ENCODE assay signal across 1 cellular context in the genomic region with DNA sequence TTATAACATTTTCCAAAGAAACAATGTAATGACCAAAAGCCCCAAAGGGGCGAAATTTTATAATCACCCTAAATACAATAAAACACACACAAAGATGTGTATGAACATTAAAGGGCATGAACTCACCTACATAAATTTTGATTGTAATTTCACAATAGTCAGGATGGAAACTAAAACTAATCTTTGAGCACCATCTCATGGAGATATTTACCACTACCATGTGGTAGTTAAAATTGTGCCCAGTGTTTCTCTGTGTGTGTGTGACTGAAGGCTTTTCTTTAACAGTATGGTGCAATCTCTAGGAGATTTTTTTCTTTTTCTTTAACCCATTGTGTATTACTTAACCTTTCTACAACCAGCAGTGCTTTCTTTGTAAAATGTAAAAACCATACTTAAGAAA.
TF ChIP-seq lines count a peak whose summit lies in the region.

No MANE protein-coding gene starts in this region.

TF ChIP-seq in HEK293, 187 proteins besides CTCF, POLR2A, EP300 and RAD21 (continued from another document):
- TF ChIP-seq, protein P1, sequence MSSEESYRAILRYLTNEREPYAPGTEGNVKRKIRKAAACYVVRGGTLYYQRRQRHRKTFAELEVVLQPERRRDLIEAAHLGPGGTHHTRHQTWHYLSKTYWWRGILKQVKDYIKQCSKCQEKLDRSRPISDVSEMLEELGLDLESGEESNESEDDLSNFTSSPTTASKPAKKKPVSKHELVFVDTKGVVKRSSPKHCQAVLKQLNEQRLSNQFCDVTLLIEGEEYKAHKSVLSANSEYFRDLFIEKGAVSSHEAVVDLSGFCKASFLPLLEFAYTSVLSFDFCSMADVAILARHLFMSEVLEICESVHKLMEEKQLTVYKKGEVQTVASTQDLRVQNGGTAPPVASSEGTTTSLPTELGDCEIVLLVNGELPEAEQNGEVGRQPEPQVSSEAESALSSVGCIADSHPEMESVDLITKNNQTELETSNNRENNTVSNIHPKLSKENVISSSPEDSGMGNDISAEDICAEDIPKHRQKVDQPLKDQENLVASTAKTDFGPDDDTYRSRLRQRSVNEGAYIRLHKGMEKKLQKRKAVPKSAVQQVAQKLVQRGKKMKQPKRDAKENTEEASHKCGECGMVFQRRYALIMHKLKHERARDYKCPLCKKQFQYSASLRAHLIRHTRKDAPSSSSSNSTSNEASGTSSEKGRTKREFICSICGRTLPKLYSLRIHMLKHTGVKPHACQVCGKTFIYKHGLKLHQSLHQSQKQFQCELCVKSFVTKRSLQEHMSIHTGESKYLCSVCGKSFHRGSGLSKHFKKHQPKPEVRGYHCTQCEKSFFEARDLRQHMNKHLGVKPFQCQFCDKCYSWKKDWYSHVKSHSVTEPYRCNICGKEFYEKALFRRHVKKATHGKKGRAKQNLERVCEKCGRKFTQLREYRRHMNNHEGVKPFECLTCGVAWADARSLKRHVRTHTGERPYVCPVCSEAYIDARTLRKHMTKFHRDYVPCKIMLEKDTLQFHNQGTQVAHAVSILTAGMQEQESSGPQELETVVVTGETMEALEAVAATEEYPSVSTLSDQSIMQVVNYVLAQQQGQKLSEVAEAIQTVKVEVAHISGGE (tag by site-specific recombination; conservative IDR thresholded peaks at IDR 0.05; ENCODE audit: low read depth), result no peak
